Comparison of ENCODE assay signal across 13 cellular contexts in genomic region chr1:150109567-150109966, GRCh38. TPM values are rescaled to one million over a fixed set of nuclear protein-coding genes. Genes with fewer than 3 reads are reported as not detected.
DNase-seq lines count a peak whose midpoint lies in the region; ATAC-seq and FAIRE-seq lines count a peak whose summit lies in the region.
"Had no signal": no experiment of that assay in that cellular context is flagged by ENCODE, and none has a peak within 500 bp of the region (broad histone marks: within the 10 kb centered on the region; RNA-seq: fewer than 3 reads in every experiment).

No MANE protein-coding gene starts in this region.

- H3K4me3 Mint-ChIP-seq in activated CD8-positive, alpha-beta memory T cell treated with anti-CD3 and anti-CD28 coated beads, Interleukin-2, amount 10 ng/mL, durations not matched to agents 7 days and 5 days, result peak overlapping the region; percentile 71
- peak overlapping the region; percentile 64 to 68 for H3K4me3 Mint-ChIP-seq in effector memory CD8-positive, alpha-beta T cell

- peaks cover 46% of the 10 kb centered on the region for H3K36me3 Mint-ChIP-seq in activated CD8-positive, alpha-beta memory T cell treated with anti-CD3 and anti-CD28 coated beads, Interleukin-2, amount 10 ng/mL, durations not matched to agents 7 days and 5 days
- H3K36me3 Mint-ChIP-seq in effector memory CD8-positive, alpha-beta T cell (ENCODE audit: insufficient read depth), result peaks cover 7% of the 10 kb centered on the region

- DNase-seq in activated CD8-positive, alpha-beta memory T cell treated with anti-CD3 and anti-CD28 coated beads, Interleukin-2, amount 10 ng/mL, durations not matched to agents 7 days and 5 days, result no peak
- DNase-seq in activated CD8-positive, alpha-beta memory T cell treated with anti-CD3 and anti-CD28 coated beads, Interleukin-2, amount 50 U/mL, for 4 hours, result no peak
- DNase-seq in SK-N-MC (ENCODE audit: low read depth, low spot score) (no peak), SHP77 treated with DMSO at 0.1 percent for 48 hours (lab: John Stamatoyannopoulos, UW) (no peak), RCC 7860 (ENCODE audit: low spot score) (no peak)
- no peak for DNase-seq in effector memory CD8-positive, alpha-beta T cell
- no peak for DNase-seq in stimulated activated naive CD8-positive, alpha-beta T cell treated with anti-CD3 and anti-CD28 coated beads, Interleukin-15, Interleukin-2, amounts not matched to agents 100 U/mL and 50 U/mL, for 24 hours
- DNase-seq: DMS 273 treated with DMSO at 0.1 percent for 48 hours, foreskin keratinocyte, GOT3, transverse colon had no signal

- H3K9me3 ChIP-seq in SK-N-MC (ENCODE audit: low read depth, low read length), result 0 out of 2 replicates have a peak, but pooled peaks cover 5% of the 10 kb centered on the region
- H3K9me3 ChIP-seq: transverse colon had no signal

- no peak for FAIRE-seq in RCC 7860 (lab: Jason Lieb, UNC)
- FAIRE-seq: astrocyte had no signal

- ATAC-seq in activated CD8-positive, alpha-beta memory T cell treated with anti-CD3 and anti-CD28 coated beads, Interleukin-2, amount 10 ng/mL, durations not matched to agents 7 days and 5 days, result peak; percentile 74
- ATAC-seq in effector memory CD8-positive, alpha-beta T cell (replicated peaks), result peak; percentile 68
- peak; percentile 62 for ATAC-seq in stimulated activated naive CD8-positive, alpha-beta T cell treated with anti-CD3 and anti-CD28 coated beads, Interleukin-15, Interleukin-2, amounts not matched to agents 100 U/mL and 50 U/mL, for 24 hours
- no peak for ATAC-seq in HG03175 (IDR thresholded peaks at IDR 0.05; ENCODE audit: unreplicated experiment)
- ATAC-seq: foreskin keratinocyte had no signal

- CTCF ChIA-PET in activated CD8-positive, alpha-beta memory T cell treated with anti-CD3 and anti-CD28 coated beads, Interleukin-2, amount 10 ng/mL, durations not matched to agents 7 days and 5 days (lab: Charles Lee), result interaction anchor here (0.8 to 1.9 kb wide), 4 partner anchors 17 to 78 kb away, joined by 3 to 5 read pairs (median 4); no protein-coding TSS in a partner anchor

- peak overlapping the region; percentile 89 for H3K27ac ChIP-seq in SK-N-MC
- H3K27ac ChIP-seq: foreskin keratinocyte had no signal

- no peaks in the 10 kb centered on the region for H3K27me3 Mint-ChIP-seq in activated CD8-positive, alpha-beta memory T cell treated with anti-CD3 and anti-CD28 coated beads, Interleukin-2, amount 10 ng/mL, durations not matched to agents 7 days and 5 days
- no peaks in the 10 kb centered on the region for H3K27me3 Mint-ChIP-seq in effector memory CD8-positive, alpha-beta T cell

- peaks cover 43% of the 10 kb centered on the region for H3K36me3 ChIP-seq in SK-N-MC (ENCODE audit: insufficient read depth, low read length)

- peak overlapping the region; percentile 93 for H3K27ac Mint-ChIP-seq in activated CD8-positive, alpha-beta memory T cell treated with anti-CD3 and anti-CD28 coated beads, Interleukin-2, amount 10 ng/mL, durations not matched to agents 7 days and 5 days
- H3K27ac Mint-ChIP-seq in effector memory CD8-positive, alpha-beta T cell, result peak overlapping the region; percentile 76 to 80

- peak overlapping the region; percentile 16 for H3K9ac ChIP-seq in SK-N-MC (ENCODE audit: insufficient read length)

- H3K9me3 Mint-ChIP-seq in activated CD8-positive, alpha-beta memory T cell treated with anti-CD3 and anti-CD28 coated beads, Interleukin-2, amount 10 ng/mL, durations not matched to agents 7 days and 5 days (ENCODE audit: low read depth), result peaks cover 5% of the 10 kb centered on the region
- H3K9me3 Mint-ChIP-seq in effector memory CD8-positive, alpha-beta T cell, result no peaks in the 10 kb centered on the region

- H3K4me3 ChIP-seq in SK-N-MC, result peak overlapping the region; percentile 42
- H3K4me3 ChIP-seq: transverse colon had no signal

- peaks cover 63% of the 10 kb centered on the region for H3K4me1 Mint-ChIP-seq in activated CD8-positive, alpha-beta memory T cell treated with anti-CD3 and anti-CD28 coated beads, Interleukin-2, amount 10 ng/mL, durations not matched to agents 7 days and 5 days
- peaks cover 38 to 52% of the 10 kb centered on the region in 2 donors for H3K4me1 Mint-ChIP-seq in effector memory CD8-positive, alpha-beta T cell (ENCODE audit: low read depth in 2 of 2)

RNA-seq across cellular contexts. Expression of gene PLEKHO1, which starts 40.1 kb away (rescaled TPM):
- total RNA-seq in activated CD8-positive, alpha-beta memory T cell treated with anti-CD3 and anti-CD28 coated beads, Interleukin-2, amount 10 ng/mL, durations not matched to agents 7 days and 5 days, result 100 to 1,000 TPM in 1 of 2 experiments, 10 to 100 TPM in 1; 98.2 to 128 TPM

RNA-seq across cellular contexts. Expression of gene VPS45, which starts 42.0 kb away (rescaled TPM):
- 10 to 100 TPM; 34.7 to 35.9 TPM for total RNA-seq in activated CD8-positive, alpha-beta memory T cell treated with anti-CD3 and anti-CD28 coated beads, Interleukin-2, amount 10 ng/mL, durations not matched to agents 7 days and 5 days
